ENCODE assay signal across 8 cellular contexts in genomic region chr2:237774811-237775553, GRCh38. TPM values are rescaled to one million over a fixed set of nuclear protein-coding genes. Genes with fewer than 3 reads are reported as not detected.
A peak's percentile ranks its signal among the peaks of the same experiment; 100 is the strongest.
DNase-seq lines count a peak whose midpoint lies in the region; ATAC-seq, FAIRE-seq and TF ChIP-seq lines count a peak whose summit lies in the region.

No MANE protein-coding gene starts in this region.

- H3K36me3 ChIP-seq in MM.1S (replicated peaks; ENCODE audit: insufficient read depth, low read length) (0 out of 2 replicates have a peak, but pooled peaks cover 2% of the 10 kb centered on the region), bronchial epithelial cell (ENCODE audit: control insufficient read depth, insufficient read depth, low read length) (peaks cover 26% of the 10 kb centered on the region)

- H3K27ac ChIP-seq in MM.1S (ENCODE audit: low read length) = no peak overlapping the region

- no peak overlapping the region for H2AFZ ChIP-seq in MM.1S (ENCODE audit: low read length)

- H3K79me2 ChIP-seq in MM.1S (ENCODE audit: low read length) = no peaks in the 10 kb centered on the region

- no peaks in the 10 kb centered on the region for H3K9me3 Mint-ChIP-seq in T-helper 1 cell treated with Interleukin-12 subunit alpha and Interleukin-12 subunit beta and Interleukin-4 antibody, amounts not matched to agents 30 μg/mL and 1 μg/mL, for 36 hours

- H3F3A ChIP-seq in MM.1S (ENCODE audit: insufficient read depth, low read length) = no peaks in the 10 kb centered on the region

- H3K4me3 Mint-ChIP-seq in T-helper 1 cell treated with Interleukin-12 subunit alpha and Interleukin-12 subunit beta and Interleukin-4 antibody, amounts not matched to agents 30 μg/mL and 1 μg/mL, for 36 hours = no peak overlapping the region

- in situ Hi-C loops in ACHN (cut with HindIII; ENCODE audit: low pct_ligation_motif_present, low pct_unique_long_range_greater_than_20kb, low sequenced_read_pairs) = no loop called here

- H3K4me3 ChIP-seq in MM.1S (ENCODE audit: low read length) = no peak overlapping the region
- H3K4me3 ChIP-seq in bronchial epithelial cell (ENCODE audit: low read depth, low read length) = no peak overlapping the region

- no peaks in the 10 kb centered on the region for H3K9me3 ChIP-seq in MM.1S (replicated peaks; ENCODE audit: insufficient read depth, low read length)

- no peaks in the 10 kb centered on the region for H3K9me2 ChIP-seq in MM.1S (replicated peaks; ENCODE audit: insufficient read depth, low read length)

- H3K27me3 Mint-ChIP-seq in T-helper 1 cell treated with Interleukin-12 subunit alpha and Interleukin-12 subunit beta and Interleukin-4 antibody, amounts not matched to agents 30 μg/mL and 1 μg/mL, for 36 hours (ENCODE audit: low read depth) = no peaks in the 10 kb centered on the region

- TF ChIP-seq CTCF in MM.1S (IDR thresholded peaks at IDR 0.05; ENCODE audit: low read length) (peak; percentile 59), bronchial epithelial cell (IDR thresholded peaks at IDR 0.05; ENCODE audit: insufficient read depth, low read length, severe bottlenecking) (peak; percentile 80)

- FAIRE-seq in GM12892 (lab: Jason Lieb, UNC) (peak; percentile 87), bronchial epithelial cell (lab: Jason Lieb, UNC) (peak; percentile 50)

- H3K27me3 ChIP-seq in MM.1S (replicated peaks; ENCODE audit: insufficient read depth, low read length) = no peaks in the 10 kb centered on the region
- no peaks in the 10 kb centered on the region for H3K27me3 ChIP-seq in bronchial epithelial cell (ENCODE audit: control insufficient read depth, insufficient read depth, low read length)

- H3K4me1 ChIP-seq in MM.1S (ENCODE audit: low read length) = no peaks in the 10 kb centered on the region

- peaks cover 61% of the 10 kb centered on the region for H3K36me3 Mint-ChIP-seq in T-helper 1 cell treated with Interleukin-12 subunit alpha and Interleukin-12 subunit beta and Interleukin-4 antibody, amounts not matched to agents 30 μg/mL and 1 μg/mL, for 36 hours (ENCODE audit: low read depth)

- H3K4me2 ChIP-seq in MM.1S (ENCODE audit: low read depth, low read length) = no peak overlapping the region

- no peak for ATAC-seq in GM18868 (IDR thresholded peaks at IDR 0.05; ENCODE audit: unreplicated experiment)

- peak overlapping the region; percentile 55 for H3K27ac Mint-ChIP-seq in T-helper 1 cell treated with Interleukin-12 subunit alpha and Interleukin-12 subunit beta and Interleukin-4 antibody, amounts not matched to agents 30 μg/mL and 1 μg/mL, for 36 hours

- H4K20me1 ChIP-seq in MM.1S (ENCODE audit: insufficient read depth, low read length) = no peaks in the 10 kb centered on the region

- peaks cover 8% of the 10 kb centered on the region for H3K4me1 Mint-ChIP-seq in T-helper 1 cell treated with Interleukin-12 subunit alpha and Interleukin-12 subunit beta and Interleukin-4 antibody, amounts not matched to agents 30 μg/mL and 1 μg/mL, for 36 hours (ENCODE audit: low read depth)

- DNase-seq in ACHN (peak; percentile 60), GM12892 (ENCODE audit: insufficient read length) (peak; percentile 46), MM.1S (peak; percentile 48), bronchial epithelial cell (ENCODE audit: low read depth) (peak; percentile 43), kidney tubule cell (ENCODE audit: low spot score) (peak; percentile 58)
- DNase-seq in stimulated activated CD4-positive, alpha-beta T cell treated with anti-CD3 and anti-CD28 coated beads, TNF-alpha, amount 100 ng/mL, for 48 hours (ENCODE audit: low read depth in 3 of 3) = peak in 2 of 3 donors; percentile 18 to 31

- TF ChIP-seq POLR2A in GM12892 (IDR thresholded peaks at IDR 0.05; ENCODE audit: low read depth, low read length) = no peak

- no peak overlapping the region for H3K9ac ChIP-seq in MM.1S (ENCODE audit: low read length)

RNA-seq across cellular contexts. Expression of gene RBM44, which starts 23.6 kb away (rescaled TPM):
- polyA plus RNA-seq in GM12892 (2012; ENCODE audit: missing spikeins) = 1.0 TPM
- total RNA-seq in bronchial epithelial cell = 0.26 TPM in 2 replicates
